In the genomic region with DNA sequence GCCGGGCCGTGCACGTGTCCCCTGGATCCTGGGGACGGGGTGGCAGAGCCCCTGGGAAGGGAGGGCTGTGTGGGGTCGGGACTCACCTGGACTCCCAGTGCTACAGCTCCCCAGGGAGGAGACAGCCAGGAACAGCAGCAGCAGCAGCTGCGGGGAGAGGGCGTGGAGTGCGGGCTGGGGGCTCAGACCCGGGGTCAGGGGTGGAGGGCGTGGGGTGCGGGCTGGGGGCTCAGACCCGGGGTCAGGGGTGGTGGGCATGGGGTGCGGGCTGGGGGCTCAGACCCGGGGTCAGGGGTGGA, we compare ENCODE assay signal across 7 cellular contexts. TPM values are rescaled to one million over a fixed set of nuclear protein-coding genes. Genes with fewer than 3 reads are reported as not detected.
"Had no signal": no experiment of that assay in that cellular context is flagged by ENCODE, and none has a peak within 500 bp of the region (broad histone marks: within the 10 kb centered on the region; RNA-seq: fewer than 3 reads in every experiment).

No MANE protein-coding gene starts in this region.

- H3K4me2 ChIP-seq: GM23338 had no signal

- ATAC-seq: GM23338, HCT116, K562 had no signal

- H3K9me3 Mint-ChIP-seq: GM23338 had no signal

- H2AFZ ChIP-seq: GM23338 had no signal

- H3K36me3 ChIP-seq: HAP-1 had no signal

- DNase-seq: IMR-90 had no signal

- H3K4me3 Mint-ChIP-seq: GM23338 had no signal

- H3K9me3 ChIP-seq: HAP-1 had no signal

- H3K4me1 ChIP-seq: HAP-1 had no signal

- H3K27ac Mint-ChIP-seq: GM23338 had no signal

- H3K4me3 ChIP-seq: GM23338, HAP-1, K562 had no signal

RNA-seq across cellular contexts. Expression of a gene that starts 20.7 kb away (rescaled TPM):
- total RNA-seq: H1, HT-29, IMR-90, K562 had no signal
- polyA plus RNA-seq: GM23338, IMR-90, K562 had no signal

RNA-seq across cellular contexts. Expression of a gene that starts 36.0 kb away (rescaled TPM):
- total RNA-seq: GM23338, H1, HT-29, IMR-90, K562 had no signal
- polyA plus RNA-seq: GM23338, IMR-90, K562 had no signal

RNA-seq across cellular contexts. Expression of a gene that starts 46.5 kb away (rescaled TPM):
- total RNA-seq: GM23338, H1, HT-29, IMR-90 had no signal
- polyA plus RNA-seq: IMR-90, K562 had no signal

RNA-seq across cellular contexts. Expression of a gene that starts 51.5 kb away (rescaled TPM):
- total RNA-seq: GM23338, H1, IMR-90, K562 had no signal
- polyA plus RNA-seq: H1, IMR-90, K562 had no signal
